8 cellular contexts compared by ENCODE assay signal in the genomic region with DNA sequence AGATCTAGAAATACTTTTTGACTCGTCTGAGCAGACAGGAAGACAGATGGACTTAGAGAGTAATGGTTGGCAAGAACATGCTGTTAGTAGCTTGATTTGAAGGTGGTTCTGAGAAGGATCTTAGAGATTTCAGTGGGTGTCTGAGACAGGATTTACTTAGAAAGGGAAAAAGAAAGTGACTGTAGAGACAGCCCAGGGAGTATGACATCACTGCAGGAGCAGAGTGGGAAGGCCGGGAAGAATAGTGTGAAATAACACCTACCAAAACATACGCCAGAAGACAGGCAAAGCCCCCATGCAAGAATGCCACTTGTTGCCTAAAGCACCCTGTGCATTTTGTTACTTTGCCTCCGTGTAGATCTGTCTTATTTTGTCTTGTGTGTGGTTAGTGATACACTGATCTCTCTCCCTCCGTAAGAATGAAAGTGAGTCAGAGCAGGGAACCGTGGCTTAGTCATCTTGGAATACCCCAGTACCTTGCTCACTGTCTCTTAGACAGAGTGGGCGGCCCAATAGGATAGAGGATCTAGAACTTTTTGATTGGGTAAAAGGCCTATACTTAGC.
DNase-seq lines count a peak whose midpoint lies in the region; ATAC-seq and TF ChIP-seq lines count a peak whose summit lies in the region.

No MANE protein-coding gene starts in this region.

- H3K27me3 ChIP-seq in fibroblast of lung (ENCODE audit: control insufficient read depth, insufficient read depth, low read length) (no peaks in the 10 kb centered on the region), aorta (ENCODE audit: control insufficient read depth in 1 of 2, insufficient read depth in 2 of 2, low read length in 1 of 2) (no peaks in the 10 kb centered on the region)

- no peaks in the 10 kb centered on the region for H3K4me1 ChIP-seq in fibroblast of lung (ENCODE audit: control insufficient read depth, extremely low read depth, insufficient read depth, low read length)
- H3K4me1 ChIP-seq in aorta (ENCODE audit: control insufficient read depth in 1 of 2, insufficient read depth in 2 of 2, low read length in 2 of 2), result peaks cover 1 to 6% of the 10 kb centered on the region in 2 donors

- no peaks in the 10 kb centered on the region for H3K79me2 ChIP-seq in fibroblast of lung (ENCODE audit: control insufficient read depth, insufficient read depth, low read length)

- no peaks in the 10 kb centered on the region for H4K20me1 ChIP-seq in fibroblast of lung (ENCODE audit: control insufficient read depth, extremely low read depth, insufficient read depth, low read length)

- WGBS in aorta, 2 donors, result 3 to 5% methylated on average over 7 of the region's 7 CpGs

- H3K9ac ChIP-seq in fibroblast of lung (ENCODE audit: insufficient read depth, low read length), result peak overlapping the region; percentile 51

- H3K27ac ChIP-seq in fibroblast of lung (ENCODE audit: insufficient read depth, low read length) (peak overlapping the region; percentile 82), aorta (ENCODE audit: low read depth in 1 of 2, low read length in 2 of 2) (peak overlapping the region; percentile 96 to 100)

- DNase-seq in CD1c-positive myeloid dendritic cell (ENCODE audit: extremely low spot score) (peak; percentile 57), fibroblast of lung (ENCODE audit: low read depth in 2 of 2) (peak; percentile 86 to 100), pons (ENCODE audit: low spot score) (peak; percentile 15), aorta (peak in 1 of 2 donors; percentile 50), NCI-H510A treated with DMSO at 0.1 percent for 48 hours (lab: John Stamatoyannopoulos, UW) (no peak), NCI-H2196 treated with DMSO at 0.1 percent for 48 hours (lab: John Stamatoyannopoulos, UW; ENCODE audit: unreplicated experiment) (no peak)
- peak; percentile 42 to 43 for DNase-seq in activated CD4-positive, alpha-beta T cell treated with anti-CD3 and anti-CD28 coated beads, Interleukin-2, amount 50 U/mL, for 4 hours

- H3K9me3 ChIP-seq in fibroblast of lung (ENCODE audit: control insufficient read depth, insufficient read depth, low read depth, low read length), result no peaks in the 10 kb centered on the region
- no peaks in the 10 kb centered on the region for H3K9me3 ChIP-seq in aorta (ENCODE audit: control insufficient read depth, low read length)

- H3K4me2 ChIP-seq in fibroblast of lung (ENCODE audit: extremely low read depth, insufficient read depth, low read length), result peak overlapping the region; percentile 83

- H2AFZ ChIP-seq in fibroblast of lung (ENCODE audit: low read length), result peak overlapping the region; percentile 85

- H3K4me3 ChIP-seq in fibroblast of lung (replicated peaks in 1 of 4; ENCODE audit: control extremely low read depth in 1 of 4, insufficient read depth in 1 of 4, low read depth in 3 of 4, low read length in 4 of 4), result peak overlapping the region; percentile 8 to 81 (median 38)
- H3K4me3 ChIP-seq in aorta (ENCODE audit: low read length in 2 of 2), result peak overlapping the region; percentile 64 to 97

- intact Hi-C loops in aorta (cut with DNase I), result loop anchor here (5.0 to 10.0 kb wide), 4 partner anchors 53 to 181 kb away; a partner anchor contains a TSS

- H3K36me3 ChIP-seq in fibroblast of lung (ENCODE audit: control insufficient read depth, insufficient read depth, low read length) (no peaks in the 10 kb centered on the region), aorta (ENCODE audit: control insufficient read depth in 1 of 2, insufficient read depth in 2 of 2, low read length in 1 of 2) (no peaks in the 10 kb centered on the region)

- TF ChIP-seq CTCF in fibroblast of lung (conservative IDR thresholded peaks at IDR 0.05 in 1 of 2, IDR thresholded peaks at IDR 0.05 in 1 of 2; ENCODE audit: low read depth in 1 of 2, low read length in 2 of 2), result no peak

- ATAC-seq in HG02571 (IDR thresholded peaks at IDR 0.05; ENCODE audit: unreplicated experiment) (peak; percentile 79), aorta (ENCODE audit: low FRiP score) (peak; percentile 90)

Comparison
In these comparisons a context has a peak if more than half of its experiments do, and no peak if none do; other contexts are left out.
1. DNase-seq: peak in CD1c-positive myeloid dendritic cell (single experiment), activated CD4-positive, alpha-beta T cell treated with anti-CD3 and anti-CD28 coated beads, Interleukin-2, amount 50 U/mL, for 4 hours (2 of 2), fibroblast of lung (2 of 2) and pons (single experiment); none in NCI-H510A treated with DMSO at 0.1 percent for 48 hours (single experiment) and NCI-H2196 treated with DMSO at 0.1 percent for 48 hours (single experiment).